ENCODE assay signal across 8 cellular contexts in genomic region chr17:4143563-4144410, GRCh38. TPM values are rescaled to one million over a fixed set of nuclear protein-coding genes. Genes with fewer than 3 reads are reported as not detected.
DNase-seq lines count a peak whose midpoint lies in the region; ATAC-seq and TF ChIP-seq lines count a peak whose summit lies in the region.

No MANE protein-coding gene starts in this region.

- H3K27ac ChIP-seq in dorsolateral prefrontal cortex (peak overlapping the region; percentile 91 to 100 (median 99)), liver (ENCODE audit: low read depth in 1 of 2, low read length in 2 of 2) (peak overlapping the region; percentile 98 to 99)

- WGBS in liver = 1% methylated on average over 69 of the region's 69 CpGs

- no peaks in the 10 kb centered on the region for H3K9me3 ChIP-seq in liver (ENCODE audit: control insufficient read depth in 4 of 4, low read length in 3 of 4)

- TF ChIP-seq CTCF in dorsolateral prefrontal cortex (IDR thresholded peaks at IDR 0.05 in 54 of 56, conservative IDR thresholded peaks at IDR 0.05 in 2 of 56; ENCODE audit: low read depth in 1 of 56, partially characterized antibody in 56 of 56) (peak in 3 of 56 donors; percentile 5 to 19 (median 9)), liver (IDR thresholded peaks at IDR 0.05; ENCODE audit: low read depth, low read length, missing input control) (no peak)

- intact Hi-C loops in dorsolateral prefrontal cortex (cut with DNase I) = loop anchor here in 1 of 2 donors (5.0 to 10.0 kb wide), 2 partner anchors 36 to 221 kb away; partner anchors contain the start of gene UBE2G1

- no peaks in the 10 kb centered on the region for H3K36me3 ChIP-seq in liver (ENCODE audit: control insufficient read depth in 4 of 4, insufficient read depth in 3 of 4, low read depth in 1 of 4, low read length in 3 of 4)

- peak; percentile 30 to 86 (median 79) for DNase-seq in C1 segment of cervical spinal cord (lab: John Stamatoyannopoulos, UW)
- DNase-seq in NCI-H748 treated with DMSO at 0.1 percent for 48 hours (lab: John Stamatoyannopoulos, UW) = peak; percentile 91
- peak; percentile 87 to 89 for DNase-seq in activated CD4-positive, alpha-beta T cell treated with anti-CD3 and anti-CD28 coated beads, Interleukin-2, amount 50 U/mL, for 48 hours
- DNase-seq in dorsolateral prefrontal cortex = peak; percentile 86 to 93 (median 91)
- peak; percentile 80 to 85 for DNase-seq in stimulated activated CD4-positive, alpha-beta T cell treated with anti-CD3 and anti-CD28 coated beads, Interleukin-2, amount 100 ng/mL, for 48 hours

- H3K4me3 ChIP-seq in dorsolateral prefrontal cortex (peak overlapping the region; percentile 80 to 100 (median 97)), liver (ENCODE audit: low read depth in 1 of 3, low read length in 3 of 3) (peak overlapping the region; percentile 61 to 98 (median 94))

- peaks cover 7 to 46% (median 35%) of the 10 kb centered on the region in 4 donors for H3K4me1 ChIP-seq in liver (ENCODE audit: control insufficient read depth in 4 of 4, insufficient read depth in 4 of 4, low read length in 3 of 4)

- ATAC-seq in GM19351 (IDR thresholded peaks at IDR 0.05; ENCODE audit: unreplicated experiment) (peak; percentile 54), HG03520 (IDR thresholded peaks at IDR 0.05; ENCODE audit: unreplicated experiment) (peak; percentile 54)

- TF ChIP-seq RAD21 in liver (IDR thresholded peaks at IDR 0.05) = no peak

- H3K27me3 ChIP-seq in dorsolateral prefrontal cortex (no peaks in the 10 kb centered on the region), liver (ENCODE audit: control insufficient read depth in 4 of 4, insufficient read depth in 4 of 4, low read length in 3 of 4) (no peaks in the 10 kb centered on the region)

- peak overlapping the region; percentile 89 to 93 for H3K9ac ChIP-seq in liver (ENCODE audit: low read depth in 1 of 2, low read length in 2 of 2)

TF ChIP-seq in liver, 16 proteins besides CTCF, POLR2A, EP300 and RAD21:
- peak; percentile 45 to 64 for TF ChIP-seq JUND (IDR thresholded peaks at IDR 0.05)
- TF ChIP-seq, protein P1, sequence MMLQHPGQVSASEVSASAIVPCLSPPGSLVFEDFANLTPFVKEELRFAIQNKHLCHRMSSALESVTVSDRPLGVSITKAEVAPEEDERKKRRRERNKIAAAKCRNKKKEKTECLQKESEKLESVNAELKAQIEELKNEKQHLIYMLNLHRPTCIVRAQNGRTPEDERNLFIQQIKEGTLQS (IDR thresholded peaks at IDR 0.05) = peak; percentile 8
- peak; percentile 98 for TF ChIP-seq YY1 (IDR thresholded peaks at IDR 0.05)
- TF ChIP-seq HNF4G (IDR thresholded peaks at IDR 0.05) = no peak
- TF ChIP-seq EGR1 (IDR thresholded peaks at IDR 0.05; ENCODE audit: low read depth in 2 of 2) = no peak
- no peak for TF ChIP-seq MAX (IDR thresholded peaks at IDR 0.05)
TF ChIP-seq in liver: peak in this region for 3.

RNA-seq across cellular contexts. Expression of gene CYB5D2, which starts 0.8 kb away (rescaled TPM):
- total RNA-seq in dorsolateral prefrontal cortex (10 to 100 TPM; 22.6 to 49.4 (median 36.3) TPM), liver (10 to 100 TPM; 19.7 to 25.3 TPM)
- 10 to 100 TPM; 13.9 to 20.9 TPM for polyA plus RNA-seq in liver

RNA-seq across cellular contexts. Expression of gene ZZEF1, which starts 1.0 kb away (rescaled TPM):
- total RNA-seq in dorsolateral prefrontal cortex = 10 to 100 TPM; 44.1 to 90.3 (median 67.7) TPM
- total RNA-seq in liver = 10 to 100 TPM; 20.9 to 45.9 TPM
- 1 to 10 TPM; 3.5 to 7.0 TPM for polyA plus RNA-seq in liver

Comparison
In these comparisons a context has a peak if more than half of its experiments do, and no peak if none do; other contexts are left out.
1. Peak in every context shown above with its lines: DNase-seq, ATAC-seq, H3K4me3 ChIP-seq and H3K27ac ChIP-seq.